Comparison of ENCODE assay signal across 8 cellular contexts in genomic region chr1:153967109-153967999, GRCh38.
DNase-seq lines count a peak whose midpoint lies in the region; ATAC-seq, FAIRE-seq and TF ChIP-seq lines count a peak whose summit lies in the region.

TSS of gene CREB3L4 (plus strand) at chr1:153967902. CDS start at chr1:153968526, 624 bp downstream.

- peak; percentile 96 for DNase-seq in NCI-H2107 (lab: John Stamatoyannopoulos, UW)
- peak; percentile 94 for DNase-seq in brain microvascular endothelial cell
- DNase-seq in skeletal muscle cell (ENCODE audit: low read depth): peak; percentile 97

- H3K27me3 ChIP-seq in ACC112 (ENCODE audit: insufficient read depth, low read length): no peaks in the 10 kb centered on the region
- no peaks in the 10 kb centered on the region for H3K27me3 ChIP-seq in brain microvascular endothelial cell (replicated peaks)

- in situ Hi-C loops in brain microvascular endothelial cell (cut with HindIII; ENCODE audit: low pct_ligation_motif_present, low sequenced_read_pairs): no loop called here

- ATAC-seq in GM18858 (IDR thresholded peaks at IDR 0.05; ENCODE audit: unreplicated experiment): peak; percentile 61
- ATAC-seq in HG03066 (IDR thresholded peaks at IDR 0.05; ENCODE audit: low read depth, unreplicated experiment): peak; percentile 73

- H2AFZ ChIP-seq in ACC112 (ENCODE audit: low read length, unreplicated experiment): peak within 1 kb of the TSS; percentile 78

- H3K36me3 ChIP-seq in ACC112 (ENCODE audit: insufficient read depth, low read length) (no peaks in the 10 kb centered on the region), brain microvascular endothelial cell (replicated peaks) (no peaks in the 10 kb centered on the region)

- peak; percentile 96 for FAIRE-seq in TTC549 (lab: Jason Lieb, UNC)

- H3K79me2 ChIP-seq in ACC112 (ENCODE audit: control insufficient read depth, insufficient read depth, low read length, unreplicated experiment): peaks cover 15% of the 10 kb centered on the region

- peak within 1 kb of the TSS; percentile 81 for H3K4me3 ChIP-seq in ACC112 (ENCODE audit: low read depth, low read length)
- peak within 1 kb of the TSS; percentile 56 for H3K4me3 ChIP-seq in brain microvascular endothelial cell (ENCODE audit: low read depth, low read length)
- peak within 1 kb of the TSS; percentile 57 for H3K4me3 ChIP-seq in iPS-11a (ENCODE audit: low read depth, low read length)
- peak within 1 kb of the TSS; percentile 63 for H3K4me3 ChIP-seq in skeletal muscle cell (ENCODE audit: low read depth, low read length)

- peaks cover 12% of the 10 kb centered on the region for H3K4me1 ChIP-seq in ACC112 (ENCODE audit: control insufficient read depth, insufficient read depth, low read length, unreplicated experiment)

- H3K27ac ChIP-seq in ACC112 (ENCODE audit: low read depth, low read length) (peak within 1 kb of the TSS; percentile 76), brain microvascular endothelial cell (peak within 1 kb of the TSS; percentile 71)

- TF ChIP-seq CTCF in brain microvascular endothelial cell (IDR thresholded peaks at IDR 0.05; ENCODE audit: low read depth, low read length, missing control alignments): peak; percentile 61

Comparison
In these comparisons a context has a peak if more than half of its experiments do, and no peak if none do; other contexts are left out.
1. Peak in every context shown above with its lines: DNase-seq, ATAC-seq, H3K4me3 ChIP-seq and H3K27ac ChIP-seq.